11 cellular contexts compared by ENCODE assay signal in the genomic region with DNA sequence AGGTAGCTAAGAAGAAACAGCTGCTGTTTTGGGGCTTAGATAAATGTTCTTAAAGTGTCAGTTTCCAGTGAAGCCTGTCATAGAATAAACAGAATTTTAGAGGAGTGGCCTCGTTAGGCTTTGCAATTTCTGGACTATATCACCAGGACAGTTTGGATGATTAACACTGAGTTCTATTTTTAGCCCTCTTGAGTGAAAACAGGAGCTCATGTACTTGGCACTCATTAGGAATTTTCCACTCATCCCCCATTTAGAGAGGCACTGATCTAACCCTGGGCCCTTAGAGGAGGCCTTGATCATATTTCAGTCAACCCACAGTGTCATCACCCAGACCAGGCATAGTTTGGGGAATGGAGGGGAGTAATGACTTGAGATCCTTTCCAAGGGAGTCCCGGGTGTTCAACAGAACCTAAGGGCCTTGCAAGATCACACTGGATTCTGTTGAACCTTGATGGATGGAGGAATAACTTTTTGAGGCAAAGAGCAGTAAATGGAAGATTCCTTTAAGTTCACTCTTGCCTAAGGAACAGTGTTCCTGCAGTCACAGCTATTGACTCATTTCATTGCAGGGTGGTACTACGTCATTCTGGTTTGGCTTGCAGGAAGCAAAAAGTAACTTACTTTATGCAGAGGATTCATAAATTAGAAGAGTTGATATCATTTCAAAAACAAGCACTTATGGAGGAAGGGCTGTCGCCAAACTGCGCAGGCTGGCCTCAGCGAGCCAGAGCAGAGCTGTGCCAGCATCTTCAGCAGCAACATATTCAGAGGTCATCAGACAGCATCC.
A peak's percentile ranks its signal among the peaks of the same experiment; 100 is the strongest.
DNase-seq lines count a peak whose midpoint lies in the region; ATAC-seq and TF ChIP-seq lines count a peak whose summit lies in the region.
"Had no signal": no experiment of that assay in that cellular context is flagged by ENCODE, and none has a peak within 500 bp of the region (broad histone marks: within the 10 kb centered on the region; RNA-seq: fewer than 3 reads in every experiment).

No MANE protein-coding gene starts in this region.

- peak overlapping the region; percentile 70 for H2AFZ ChIP-seq in OCI-LY3 (ENCODE audit: low read depth, low read length)
- no peak overlapping the region for H2AFZ ChIP-seq in trophoblast cell (ENCODE audit: insufficient read depth, low read length, poor library complexity)

- H2BK12ac ChIP-seq in trophoblast cell (ENCODE audit: low read length): peak overlapping the region; percentile 55

- peak overlapping the region; percentile 19 for H3K4ac ChIP-seq in trophoblast cell (ENCODE audit: low read depth, low read length)

- ATAC-seq in GM19395 (IDR thresholded peaks at IDR 0.05; ENCODE audit: unreplicated experiment) (no peak), HG03442 (IDR thresholded peaks at IDR 0.05; ENCODE audit: unreplicated experiment) (no peak)
- ATAC-seq: K562 had no signal

- peak overlapping the region; percentile 63 for H3K4me2 ChIP-seq in OCI-LY3 (ENCODE audit: low read length)
- H3K4me2 ChIP-seq in trophoblast cell (ENCODE audit: low read length): peak overlapping the region; percentile 56

- peak overlapping the region; percentile 72 for H2BK120ac ChIP-seq in trophoblast cell (ENCODE audit: insufficient read depth, low read length, poor library complexity)

- H3K4me3 ChIP-seq in OCI-LY3 (ENCODE audit: low read length) (no peak overlapping the region), fibroblast of pulmonary artery (replicated peaks; ENCODE audit: low read depth, low read length) (no peak overlapping the region), trophoblast cell (ENCODE audit: low read depth, low read length) (no peak overlapping the region)
- H3K4me3 ChIP-seq: K562 had no signal

- peak overlapping the region; percentile 11 for H2AK5ac ChIP-seq in trophoblast cell (ENCODE audit: low read length)

- H3K27me3 ChIP-seq in OCI-LY3 (ENCODE audit: low read depth, low read length) (no peaks in the 10 kb centered on the region), trophoblast cell (ENCODE audit: insufficient read depth, low read length) (no peaks in the 10 kb centered on the region)

- DNase-seq in EH (ENCODE audit: low read depth) (peak; percentile 96), fibroblast of pulmonary artery (ENCODE audit: low read depth) (peak; percentile 89), trophoblast cell (no peak), D341Med (ENCODE audit: low spot score) (no peak), UCSD-AML1 (lab: John Stamatoyannopoulos, UW; ENCODE audit: unreplicated experiment) (no peak)
- DNase-seq: activated T-cell treated with anti-CD3 and anti-CD28 coated beads, Interleukin-2, amount 50 U/mL, for 24 hours; GOT3 had no signal

- peak overlapping the region; percentile 45 for H3K18ac ChIP-seq in trophoblast cell (ENCODE audit: low read length)

- H3K9me3 ChIP-seq in OCI-LY3 (ENCODE audit: insufficient read depth, low read length) (no peaks in the 10 kb centered on the region), trophoblast cell (ENCODE audit: insufficient read depth, low read depth, low read length) (peaks cover 2% of the 10 kb centered on the region)

- H3K79me2 ChIP-seq in OCI-LY3 (ENCODE audit: low read length) (no peaks in the 10 kb centered on the region), trophoblast cell (ENCODE audit: control insufficient read depth, insufficient read depth, low read length, poor library complexity) (peaks cover 2% of the 10 kb centered on the region)

- H3K36me3 ChIP-seq in OCI-LY3 (replicated peaks; ENCODE audit: low read depth, low read length) (no peaks in the 10 kb centered on the region), trophoblast cell (ENCODE audit: control insufficient read depth in 1 of 2, insufficient read depth in 2 of 2, low read length in 2 of 2) (no peaks in the 10 kb centered on the region)

- H4K20me1 ChIP-seq in OCI-LY3 (ENCODE audit: insufficient read depth, low read length): no peaks in the 10 kb centered on the region

- no peak overlapping the region for H4K12ac ChIP-seq in trophoblast cell (ENCODE audit: low read depth, low read length)

- no CpG with 5 or more reads among the region's 6 CpGs for WGBS in trophoblast cell (ENCODE audit: extremely low coverage, insufficient coverage, insufficient read length)

- no peak overlapping the region for H3K9ac ChIP-seq in OCI-LY3 (ENCODE audit: low read length)
- H3K9ac ChIP-seq in trophoblast cell (ENCODE audit: low read length): no peak overlapping the region

- TF ChIP-seq CTCF in OCI-LY3 (IDR thresholded peaks at IDR 0.05; ENCODE audit: low read depth, low read length) (no peak), fibroblast of pulmonary artery (IDR thresholded peaks at IDR 0.05; ENCODE audit: low read length, missing control alignments) (no peak)

- H3K27ac ChIP-seq in OCI-LY3 (ENCODE audit: low read length): peak overlapping the region; percentile 52
- peak overlapping the region; percentile 92 for H3K27ac ChIP-seq in trophoblast cell (ENCODE audit: low read depth, low read length)

- peaks cover 16% of the 10 kb centered on the region for H3K79me1 ChIP-seq in trophoblast cell (ENCODE audit: low read length)

- peaks cover 51% of the 10 kb centered on the region for H3K4me1 ChIP-seq in OCI-LY3 (ENCODE audit: low read length)
- peaks cover 24 to 40% of the 10 kb centered on the region in 2 experiments for H3K4me1 ChIP-seq in trophoblast cell (ENCODE audit: control insufficient read depth in 1 of 2, insufficient read depth in 2 of 2, low read length in 2 of 2)

- H4K8ac ChIP-seq in trophoblast cell (ENCODE audit: low read depth, low read length): peak overlapping the region; percentile 51

- H3K23ac ChIP-seq in trophoblast cell (ENCODE audit: low read length): no peak overlapping the region

- peak overlapping the region; percentile 85 for H4K91ac ChIP-seq in trophoblast cell (ENCODE audit: low read depth, low read length)

- H2BK5ac ChIP-seq in trophoblast cell (ENCODE audit: low read depth, low read length, poor library complexity): peak overlapping the region; percentile 63

- peak overlapping the region; percentile 55 for H3K14ac ChIP-seq in trophoblast cell (ENCODE audit: low read length)

Comparison
In these comparisons a context has a peak if more than half of its experiments do, and no peak if none do; other contexts are left out.
1. DNase-seq: peak in EH (single experiment) and fibroblast of pulmonary artery (single experiment); none in trophoblast cell (0 of 2), D341Med (single experiment) and UCSD-AML1 (single experiment).